8 cellular contexts compared by ENCODE assay signal in the genomic region with DNA sequence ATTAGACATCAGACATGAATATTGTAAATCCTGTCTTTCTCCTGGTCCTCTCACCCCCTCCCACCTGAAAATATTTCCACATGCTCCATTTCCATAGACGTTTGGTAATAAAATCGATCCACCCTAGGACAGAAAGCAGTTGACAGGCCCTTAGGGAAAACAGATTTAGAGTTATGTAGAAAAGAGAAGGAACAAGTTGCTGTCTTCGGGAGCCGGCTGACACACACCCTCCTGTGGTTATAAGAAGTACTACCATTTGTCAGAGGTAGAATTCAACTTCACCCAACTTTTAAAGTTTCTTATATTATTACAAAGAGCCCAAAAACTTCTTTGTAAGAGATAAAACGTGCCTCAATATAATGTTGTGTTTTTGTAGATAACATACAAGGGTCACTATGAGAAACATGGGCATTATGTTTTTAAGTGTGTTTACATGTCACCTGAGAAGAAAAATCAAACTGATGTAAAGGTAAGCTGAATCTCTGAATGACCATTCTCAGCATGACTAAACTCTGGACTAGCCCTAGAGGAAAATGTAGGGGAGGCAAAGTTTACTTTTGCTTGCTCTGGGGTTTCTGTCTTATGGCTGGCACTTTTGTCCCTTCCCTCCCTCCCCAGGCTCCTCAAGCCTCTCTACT. TPM values are rescaled to one million over a fixed set of nuclear protein-coding genes. Genes with fewer than 3 reads are reported as not detected.
DNase-seq lines count a peak whose midpoint lies in the region; ATAC-seq, FAIRE-seq and TF ChIP-seq lines count a peak whose summit lies in the region.

No MANE protein-coding gene starts in this region.

- no peaks in the 10 kb centered on the region for H3K4me1 ChIP-seq in prostate gland (replicated peaks)

- H3K4me3 ChIP-seq in GM12864 (ENCODE audit: low read depth, low read length) (no peak overlapping the region), prostate gland (no peak overlapping the region)

- peak; percentile 87 for ATAC-seq in HG03354 (IDR thresholded peaks at IDR 0.05; ENCODE audit: poor library complexity, severe bottlenecking, unreplicated experiment)

- FAIRE-seq in frontal cortex (lab: Jason Lieb, UNC) = peak; percentile 80

- DNase-seq in ACHN (peak; percentile 30), GM12864 (ENCODE audit: low read depth) (no peak), SW480 (ENCODE audit: low spot score) (peak; percentile 40), frontal cortex (ENCODE audit: low spot score in 2 of 2) (no peak), prostate gland (ENCODE audit: low spot score) (no peak), NCI-H2107 treated with DMSO at 0.1 percent for 48 hours (lab: John Stamatoyannopoulos, UW; ENCODE audit: unreplicated experiment) (no peak)
- no peak for DNase-seq in activated CD4-positive, alpha-beta T cell treated with anti-CD3 and anti-CD28 coated beads for 4 hours

- H3K36me3 ChIP-seq in prostate gland = no peaks in the 10 kb centered on the region

- in situ Hi-C loops in ACHN (cut with HindIII; ENCODE audit: low pct_ligation_motif_present, low pct_unique_long_range_greater_than_20kb, low sequenced_read_pairs) = loop anchor here (25.0 kb wide), 1 partner anchor 302 kb away; a partner anchor contains a TSS

- no peak overlapping the region for H3K27ac ChIP-seq in prostate gland

- intact Hi-C loops in prostate gland (cut with DNase I) = loop anchor here (2.0 to 10.0 kb wide), 3 partner anchors 295 to 463 kb away; no protein-coding TSS in a partner anchor

- 0% methylated on average over 5 of the region's 5 CpGs for WGBS in prostate gland

- TF ChIP-seq POLR2A in prostate gland (IDR thresholded peaks at IDR 0.05) = no peak

- TF ChIP-seq CTCF in GM12864 (IDR thresholded peaks at IDR 0.05; ENCODE audit: low read depth, low read length, missing control alignments) (peak; percentile 57), prostate gland (IDR thresholded peaks at IDR 0.05) (peak; percentile 51 to 66 (median 58))

- H3K27me3 ChIP-seq in prostate gland (replicated peaks; ENCODE audit: insufficient read depth) = no peaks in the 10 kb centered on the region

- H3K9me3 ChIP-seq in prostate gland = no peaks in the 10 kb centered on the region

RNA-seq across cellular contexts. Expression of a gene that starts 6.7 kb away (rescaled TPM):
- 1.2 TPM for total RNA-seq in frontal cortex
- total RNA-seq in prostate gland = not detected

RNA-seq across cellular contexts. Expression of a gene that starts 40.1 kb away (rescaled TPM):
- total RNA-seq in frontal cortex = not detected
- not detected for total RNA-seq in prostate gland

Comparison
In these comparisons a context has a peak if more than half of its experiments do, and no peak if none do; other contexts are left out.
1. DNase-seq: peak in ACHN (single experiment) and SW480 (single experiment); none in GM12864 (single experiment), frontal cortex (0 of 2), prostate gland (single experiment), NCI-H2107 treated with DMSO at 0.1 percent for 48 hours (single experiment) and activated CD4-positive, alpha-beta T cell treated with anti-CD3 and anti-CD28 coated beads for 4 hours (0 of 2).